Comparison of ENCODE assay signal across 2 cellular contexts in the genomic region with DNA sequence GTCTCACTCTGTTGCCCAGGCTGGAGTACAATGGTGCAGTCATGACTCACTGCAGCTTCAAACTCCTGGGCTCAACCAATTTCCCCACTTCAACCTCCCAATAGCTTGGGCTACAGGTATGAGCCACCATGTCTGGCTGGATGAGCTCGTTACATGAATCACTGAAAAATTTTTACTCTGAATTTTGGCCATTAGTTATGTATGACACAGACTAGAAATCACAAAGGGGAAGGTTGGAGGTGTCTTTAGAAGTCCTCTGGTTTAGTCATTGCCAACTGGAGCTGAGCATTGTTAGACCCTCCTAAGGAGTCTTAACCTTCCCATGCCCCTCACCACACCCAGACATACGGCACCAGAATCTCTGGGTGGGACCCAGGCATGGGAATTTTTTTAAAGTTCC.
TF ChIP-seq lines count a peak whose summit lies in the region.

No MANE protein-coding gene starts in this region.

TF ChIP-seq in GM12878, 131 proteins besides CTCF, POLR2A, EP300 and RAD21 (continued from another document):
- TF ChIP-seq ETV6 (conservative IDR thresholded peaks at IDR 0.05 in 1 of 2, IDR thresholded peaks at IDR 0.05 in 1 of 2; ENCODE audit: borderline replicate concordance in 1 of 2, low read depth in 1 of 2) (no peak), E2F8 (IDR thresholded peaks at IDR 0.05; ENCODE audit: low read depth, partially characterized antibody) (no peak), SKIL (IDR thresholded peaks at IDR 0.05; ENCODE audit: low read depth, poor library complexity, severe bottlenecking) (no peak), DPF2 (IDR thresholded peaks at IDR 0.05) (no peak), ZZZ3 (IDR thresholded peaks at IDR 0.05; ENCODE audit: control insufficient read depth, insufficient read length, low read depth) (no peak), SP1 (IDR thresholded peaks at IDR 0.05; ENCODE audit: low read depth, low read length) (no peak), SUPT20H (IDR thresholded peaks at IDR 0.05; ENCODE audit: borderline replicate concordance, control insufficient read depth, low read depth, low read length) (no peak), EGR1 (IDR thresholded peaks at IDR 0.05; ENCODE audit: borderline replicate concordance in 1 of 2, low read depth in 2 of 2, low read length in 2 of 2) (no peak), SMAD5 (IDR thresholded peaks at IDR 0.05; ENCODE audit: low read depth) (no peak), RBBP5 (conservative IDR thresholded peaks at IDR 0.05) (no peak)

TF ChIP-seq in HEK293T, 16 proteins besides CTCF, POLR2A, EP300 and RAD21 (continued from another document):
- TF ChIP-seq, protein P1, sequence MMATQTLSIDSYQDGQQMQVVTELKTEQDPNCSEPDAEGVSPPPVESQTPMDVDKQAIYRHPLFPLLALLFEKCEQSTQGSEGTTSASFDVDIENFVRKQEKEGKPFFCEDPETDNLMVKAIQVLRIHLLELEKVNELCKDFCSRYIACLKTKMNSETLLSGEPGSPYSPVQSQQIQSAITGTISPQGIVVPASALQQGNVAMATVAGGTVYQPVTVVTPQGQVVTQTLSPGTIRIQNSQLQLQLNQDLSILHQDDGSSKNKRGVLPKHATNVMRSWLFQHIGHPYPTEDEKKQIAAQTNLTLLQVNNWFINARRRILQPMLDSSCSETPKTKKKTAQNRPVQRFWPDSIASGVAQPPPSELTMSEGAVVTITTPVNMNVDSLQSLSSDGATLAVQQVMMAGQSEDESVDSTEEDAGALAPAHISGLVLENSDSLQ (IDR thresholded peaks at IDR 0.05), result no peak
- TF ChIP-seq CTBP1 (IDR thresholded peaks at IDR 0.05; ENCODE audit: borderline replicate concordance) (no peak), ARNT (IDR thresholded peaks at IDR 0.05) (no peak), NFRKB (IDR thresholded peaks at IDR 0.05) (no peak), SUZ12 (IDR thresholded peaks at IDR 0.05) (no peak), FOXK2 (IDR thresholded peaks at IDR 0.05) (no peak), LEF1 (IDR thresholded peaks at IDR 0.05; ENCODE audit: borderline replicate concordance) (no peak), TARDBP (IDR thresholded peaks at IDR 0.05) (no peak), ZNF384 (IDR thresholded peaks at IDR 0.05) (no peak), FOXM1 (IDR thresholded peaks at IDR 0.05; ENCODE audit: borderline replicate concordance) (no peak), FOXA1 (IDR thresholded peaks at IDR 0.05) (no peak), BHLHE40 (IDR thresholded peaks at IDR 0.05; ENCODE audit: borderline replicate concordance) (no peak), ELF4 (IDR thresholded peaks at IDR 0.05) (no peak)
